1 cellular context compared by ENCODE assay signal in the genomic region with DNA sequence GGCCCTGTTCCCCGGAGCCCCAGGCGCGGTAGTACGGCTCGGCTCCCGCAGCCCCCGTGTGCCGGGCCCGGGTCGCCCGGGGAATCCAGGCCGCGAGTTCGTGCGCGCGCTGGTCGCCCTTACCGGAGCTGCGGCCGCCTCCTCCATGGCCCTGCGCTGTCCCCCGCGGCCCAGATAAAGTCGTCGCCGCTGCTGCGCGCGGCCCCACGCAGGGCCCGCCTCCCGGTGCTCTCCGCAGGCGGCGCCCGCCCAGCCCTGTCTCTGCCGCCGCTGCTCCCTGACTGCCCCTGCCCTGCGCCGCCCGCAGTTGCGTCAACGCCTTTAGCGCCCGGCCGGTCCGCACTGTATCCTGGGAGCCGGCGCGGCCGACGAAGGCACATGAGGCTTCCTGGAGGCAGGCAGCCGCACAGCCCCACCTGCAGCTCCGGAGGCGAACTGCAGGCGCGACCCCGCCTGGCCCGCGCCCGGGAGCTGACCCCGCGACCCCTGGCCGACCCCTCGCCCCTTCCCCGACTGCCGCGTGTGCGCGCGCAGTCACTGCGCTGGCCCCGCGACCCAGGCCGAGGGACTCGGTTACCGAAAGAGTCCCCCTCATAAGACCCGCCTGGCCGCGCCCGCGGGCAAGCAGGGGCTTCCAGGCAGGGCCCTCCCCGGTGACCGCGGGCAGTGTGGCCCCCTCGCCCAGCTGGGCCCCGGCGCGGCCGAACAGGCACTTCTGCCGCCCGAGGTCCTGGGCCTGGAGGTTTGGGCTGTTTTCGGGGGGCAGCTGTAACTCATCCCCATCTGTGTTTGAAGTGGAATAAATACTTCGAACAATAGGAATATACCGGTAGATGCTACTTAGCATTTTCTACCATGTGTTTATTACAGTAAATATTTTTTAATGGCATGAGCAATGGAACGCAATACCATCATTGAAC.
A peak's percentile ranks its signal among the peaks of the same experiment; 100 is the strongest.
TF ChIP-seq lines count a peak whose summit lies in the region.

No MANE protein-coding gene starts in this region.

TF ChIP-seq in HepG2, 621 proteins besides CTCF, POLR2A, EP300 and RAD21 (continued from another document and continues in another):
- TF ChIP-seq, protein P1, sequence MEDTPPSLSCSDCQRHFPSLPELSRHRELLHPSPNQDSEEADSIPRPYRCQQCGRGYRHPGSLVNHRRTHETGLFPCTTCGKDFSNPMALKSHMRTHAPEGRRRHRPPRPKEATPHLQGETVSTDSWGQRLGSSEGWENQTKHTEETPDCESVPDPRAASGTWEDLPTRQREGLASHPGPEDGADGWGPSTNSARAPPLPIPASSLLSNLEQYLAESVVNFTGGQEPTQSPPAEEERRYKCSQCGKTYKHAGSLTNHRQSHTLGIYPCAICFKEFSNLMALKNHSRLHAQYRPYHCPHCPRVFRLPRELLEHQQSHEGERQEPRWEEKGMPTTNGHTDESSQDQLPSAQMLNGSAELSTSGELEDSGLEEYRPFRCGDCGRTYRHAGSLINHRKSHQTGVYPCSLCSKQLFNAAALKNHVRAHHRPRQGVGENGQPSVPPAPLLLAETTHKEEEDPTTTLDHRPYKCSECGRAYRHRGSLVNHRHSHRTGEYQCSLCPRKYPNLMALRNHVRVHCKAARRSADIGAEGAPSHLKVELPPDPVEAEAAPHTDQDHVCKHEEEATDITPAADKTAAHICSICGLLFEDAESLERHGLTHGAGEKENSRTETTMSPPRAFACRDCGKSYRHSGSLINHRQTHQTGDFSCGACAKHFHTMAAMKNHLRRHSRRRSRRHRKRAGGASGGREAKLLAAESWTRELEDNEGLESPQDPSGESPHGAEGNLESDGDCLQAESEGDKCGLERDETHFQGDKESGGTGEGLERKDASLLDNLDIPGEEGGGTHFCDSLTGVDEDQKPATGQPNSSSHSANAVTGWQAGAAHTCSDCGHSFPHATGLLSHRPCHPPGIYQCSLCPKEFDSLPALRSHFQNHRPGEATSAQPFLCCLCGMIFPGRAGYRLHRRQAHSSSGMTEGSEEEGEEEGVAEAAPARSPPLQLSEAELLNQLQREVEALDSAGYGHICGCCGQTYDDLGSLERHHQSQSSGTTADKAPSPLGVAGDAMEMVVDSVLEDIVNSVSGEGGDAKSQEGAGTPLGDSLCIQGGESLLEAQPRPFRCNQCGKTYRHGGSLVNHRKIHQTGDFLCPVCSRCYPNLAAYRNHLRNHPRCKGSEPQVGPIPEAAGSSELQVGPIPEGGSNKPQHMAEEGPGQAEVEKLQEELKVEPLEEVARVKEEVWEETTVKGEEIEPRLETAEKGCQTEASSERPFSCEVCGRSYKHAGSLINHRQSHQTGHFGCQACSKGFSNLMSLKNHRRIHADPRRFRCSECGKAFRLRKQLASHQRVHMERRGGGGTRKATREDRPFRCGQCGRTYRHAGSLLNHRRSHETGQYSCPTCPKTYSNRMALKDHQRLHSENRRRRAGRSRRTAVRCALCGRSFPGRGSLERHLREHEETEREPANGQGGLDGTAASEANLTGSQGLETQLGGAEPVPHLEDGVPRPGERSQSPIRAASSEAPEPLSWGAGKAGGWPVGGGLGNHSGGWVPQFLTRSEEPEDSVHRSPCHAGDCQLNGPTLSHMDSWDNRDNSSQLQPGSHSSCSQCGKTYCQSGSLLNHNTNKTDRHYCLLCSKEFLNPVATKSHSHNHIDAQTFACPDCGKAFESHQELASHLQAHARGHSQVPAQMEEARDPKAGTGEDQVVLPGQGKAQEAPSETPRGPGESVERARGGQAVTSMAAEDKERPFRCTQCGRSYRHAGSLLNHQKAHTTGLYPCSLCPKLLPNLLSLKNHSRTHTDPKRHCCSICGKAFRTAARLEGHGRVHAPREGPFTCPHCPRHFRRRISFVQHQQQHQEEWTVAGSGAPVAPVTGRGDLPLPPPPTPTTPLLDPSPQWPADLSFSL (CRISPR knock-in tag; IDR thresholded peaks at IDR 0.05): no peak
- TF ChIP-seq, protein P2, sequence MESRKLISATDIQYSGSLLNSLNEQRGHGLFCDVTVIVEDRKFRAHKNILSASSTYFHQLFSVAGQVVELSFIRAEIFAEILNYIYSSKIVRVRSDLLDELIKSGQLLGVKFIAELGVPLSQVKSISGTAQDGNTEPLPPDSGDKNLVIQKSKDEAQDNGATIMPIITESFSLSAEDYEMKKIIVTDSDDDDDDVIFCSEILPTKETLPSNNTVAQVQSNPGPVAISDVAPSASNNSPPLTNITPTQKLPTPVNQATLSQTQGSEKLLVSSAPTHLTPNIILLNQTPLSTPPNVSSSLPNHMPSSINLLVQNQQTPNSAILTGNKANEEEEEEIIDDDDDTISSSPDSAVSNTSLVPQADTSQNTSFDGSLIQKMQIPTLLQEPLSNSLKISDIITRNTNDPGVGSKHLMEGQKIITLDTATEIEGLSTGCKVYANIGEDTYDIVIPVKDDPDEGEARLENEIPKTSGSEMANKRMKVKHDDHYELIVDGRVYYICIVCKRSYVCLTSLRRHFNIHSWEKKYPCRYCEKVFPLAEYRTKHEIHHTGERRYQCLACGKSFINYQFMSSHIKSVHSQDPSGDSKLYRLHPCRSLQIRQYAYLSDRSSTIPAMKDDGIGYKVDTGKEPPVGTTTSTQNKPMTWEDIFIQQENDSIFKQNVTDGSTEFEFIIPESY (CRISPR knock-in tag; IDR thresholded peaks at IDR 0.05): peak; percentile 49; the same call in 1 of the 2 replicates
- TF ChIP-seq RBAK (CRISPR knock-in tag; IDR thresholded peaks at IDR 0.05) (no peak), CENPX (CRISPR knock-in tag; IDR thresholded peaks at IDR 0.05) (no peak), ZNF275 (CRISPR knock-in tag; IDR thresholded peaks at IDR 0.05; ENCODE audit: borderline replicate concordance) (no peak), MTA1 (CRISPR knock-in tag; IDR thresholded peaks at IDR 0.05; ENCODE audit: borderline replicate concordance) (peak; percentile 93), ZNF543 (CRISPR knock-in tag; IDR thresholded peaks at IDR 0.05) (peak; percentile 73; the same call in 1 of the 2 replicates), ZNF224 (CRISPR knock-in tag; IDR thresholded peaks at IDR 0.05) (no peak), RXRB (CRISPR knock-in tag; IDR thresholded peaks at IDR 0.05; ENCODE audit: borderline replicate concordance) (peak; percentile 85), ZBTB1 (CRISPR knock-in tag; IDR thresholded peaks at IDR 0.05; ENCODE audit: borderline replicate concordance) (no peak), ZNF607 (CRISPR knock-in tag; IDR thresholded peaks at IDR 0.05; ENCODE audit: borderline replicate concordance) (no peak), ZBTB40 (IDR thresholded peaks at IDR 0.05) (no peak), ZBTB40 (CRISPR knock-in tag; IDR thresholded peaks at IDR 0.05) (peak; percentile 77; the same call in 1 of the 2 replicates), EHMT2 (IDR thresholded peaks at IDR 0.05; ENCODE audit: borderline replicate concordance, low read depth, low read length) (no peak), ZFP1 (CRISPR knock-in tag; IDR thresholded peaks at IDR 0.05) (0 out of 2 replicates have a peak, but pooled peaks have one; percentile 37), ZNF317 (CRISPR knock-in tag; IDR thresholded peaks at IDR 0.05) (no peak), ZNF333 (CRISPR knock-in tag; IDR thresholded peaks at IDR 0.05; ENCODE audit: borderline replicate concordance) (peak; percentile 72; the same call in 1 of the 2 replicates), TCF12 (IDR thresholded peaks at IDR 0.05) (no peak), TCF12 (CRISPR knock-in tag; IDR thresholded peaks at IDR 0.05) (0 out of 2 replicates have a peak, but pooled peaks have one; percentile 47)
- TF ChIP-seq, protein P3, sequence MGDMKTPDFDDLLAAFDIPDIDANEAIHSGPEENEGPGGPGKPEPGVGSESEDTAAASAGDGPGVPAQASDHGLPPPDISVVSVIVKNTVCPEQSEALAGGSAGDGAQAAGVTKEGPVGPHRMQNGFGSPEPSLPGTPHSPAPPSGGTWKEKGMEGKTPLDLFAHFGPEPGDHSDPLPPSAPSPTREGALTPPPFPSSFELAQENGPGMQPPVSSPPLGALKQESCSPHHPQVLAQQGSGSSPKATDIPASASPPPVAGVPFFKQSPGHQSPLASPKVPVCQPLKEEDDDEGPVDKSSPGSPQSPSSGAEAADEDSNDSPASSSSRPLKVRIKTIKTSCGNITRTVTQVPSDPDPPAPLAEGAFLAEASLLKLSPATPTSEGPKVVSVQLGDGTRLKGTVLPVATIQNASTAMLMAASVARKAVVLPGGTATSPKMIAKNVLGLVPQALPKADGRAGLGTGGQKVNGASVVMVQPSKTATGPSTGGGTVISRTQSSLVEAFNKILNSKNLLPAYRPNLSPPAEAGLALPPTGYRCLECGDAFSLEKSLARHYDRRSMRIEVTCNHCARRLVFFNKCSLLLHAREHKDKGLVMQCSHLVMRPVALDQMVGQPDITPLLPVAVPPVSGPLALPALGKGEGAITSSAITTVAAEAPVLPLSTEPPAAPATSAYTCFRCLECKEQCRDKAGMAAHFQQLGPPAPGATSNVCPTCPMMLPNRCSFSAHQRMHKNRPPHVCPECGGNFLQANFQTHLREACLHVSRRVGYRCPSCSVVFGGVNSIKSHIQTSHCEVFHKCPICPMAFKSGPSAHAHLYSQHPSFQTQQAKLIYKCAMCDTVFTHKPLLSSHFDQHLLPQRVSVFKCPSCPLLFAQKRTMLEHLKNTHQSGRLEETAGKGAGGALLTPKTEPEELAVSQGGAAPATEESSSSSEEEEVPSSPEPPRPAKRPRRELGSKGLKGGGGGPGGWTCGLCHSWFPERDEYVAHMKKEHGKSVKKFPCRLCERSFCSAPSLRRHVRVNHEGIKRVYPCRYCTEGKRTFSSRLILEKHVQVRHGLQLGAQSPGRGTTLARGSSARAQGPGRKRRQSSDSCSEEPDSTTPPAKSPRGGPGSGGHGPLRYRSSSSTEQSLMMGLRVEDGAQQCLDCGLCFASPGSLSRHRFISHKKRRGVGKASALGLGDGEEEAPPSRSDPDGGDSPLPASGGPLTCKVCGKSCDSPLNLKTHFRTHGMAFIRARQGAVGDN (CRISPR knock-in tag; IDR thresholded peaks at IDR 0.05): peak; percentile 92
- TF ChIP-seq, protein P4, sequence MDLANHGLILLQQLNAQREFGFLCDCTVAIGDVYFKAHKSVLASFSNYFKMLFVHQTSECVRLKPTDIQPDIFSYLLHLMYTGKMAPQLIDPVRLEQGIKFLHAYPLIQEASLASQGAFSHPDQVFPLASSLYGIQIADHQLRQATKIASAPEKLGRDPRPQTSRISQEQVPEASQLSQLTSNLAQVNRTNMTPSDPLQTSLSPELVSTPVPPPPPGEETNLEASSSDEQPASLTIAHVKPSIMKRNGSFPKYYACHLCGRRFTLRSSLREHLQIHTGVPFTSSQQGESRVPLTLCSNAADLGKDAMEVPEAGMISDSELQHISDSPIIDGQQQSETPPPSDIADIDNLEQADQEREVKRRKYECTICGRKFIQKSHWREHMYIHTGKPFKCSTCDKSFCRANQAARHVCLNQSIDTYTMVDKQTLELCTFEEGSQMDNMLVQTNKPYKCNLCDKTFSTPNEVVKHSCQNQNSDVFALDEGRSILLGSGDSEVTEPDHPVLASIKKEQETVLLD (CRISPR knock-in tag; IDR thresholded peaks at IDR 0.05; ENCODE audit: low read depth): peak; percentile 98
- TF ChIP-seq, protein P5, sequence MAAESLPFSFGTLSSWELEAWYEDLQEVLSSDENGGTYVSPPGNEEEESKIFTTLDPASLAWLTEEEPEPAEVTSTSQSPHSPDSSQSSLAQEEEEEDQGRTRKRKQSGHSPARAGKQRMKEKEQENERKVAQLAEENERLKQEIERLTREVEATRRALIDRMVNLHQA (CRISPR knock-in tag; IDR thresholded peaks at IDR 0.05): no peak
